3 cellular contexts compared by ENCODE assay signal in genomic region chr10:95756796-95757657, GRCh38.
A peak's percentile ranks its signal among the peaks of the same experiment; 100 is the strongest.
TF ChIP-seq lines count a peak whose summit lies in the region.

No MANE protein-coding gene starts in this region.

TF ChIP-seq in SK-N-SH, 30 proteins besides CTCF, POLR2A, EP300 and RAD21:
- no peak for TF ChIP-seq FOSL2 (IDR thresholded peaks at IDR 0.05; ENCODE audit: borderline replicate concordance, low read depth)
- TF ChIP-seq TAF1 (IDR thresholded peaks at IDR 0.05; ENCODE audit: borderline replicate concordance, low read depth, low read length) = no peak
- no peak for TF ChIP-seq IRF3 (IDR thresholded peaks at IDR 0.05; ENCODE audit: low read depth, low read length)
- no peak for TF ChIP-seq FOXJ3 (CRISPR knock-in tag; IDR thresholded peaks at IDR 0.05)
- TF ChIP-seq NFIC (IDR thresholded peaks at IDR 0.05; ENCODE audit: borderline replicate concordance) = no peak
- TF ChIP-seq CHD2 (IDR thresholded peaks at IDR 0.05; ENCODE audit: low read length, partially characterized antibody) = no peak
- TF ChIP-seq TCF12 (IDR thresholded peaks at IDR 0.05) = no peak
- no peak for TF ChIP-seq RXRA (IDR thresholded peaks at IDR 0.05; ENCODE audit: borderline replicate concordance, low read depth)
- no peak for TF ChIP-seq REST (IDR thresholded peaks at IDR 0.05; ENCODE audit: low read depth, low read length)

TF ChIP-seq in SK-N-SH treated with all-trans-retinoic acid at 6 μM for 48 hours, 23 proteins besides CTCF, POLR2A, EP300 and RAD21:
- TF ChIP-seq RARB (CRISPR knock-in tag; IDR thresholded peaks at IDR 0.05) (no peak), TCF4 (CRISPR knock-in tag; IDR thresholded peaks at IDR 0.05; ENCODE audit: borderline replicate concordance) (no peak), ZNF8 (CRISPR knock-in tag; IDR thresholded peaks at IDR 0.05) (no peak), ZNF565 (CRISPR knock-in tag; conservative IDR thresholded peaks at IDR 0.05; ENCODE audit: low read depth) (no peak), CREB5 (CRISPR knock-in tag; IDR thresholded peaks at IDR 0.05; ENCODE audit: low read depth) (no peak), ESRRG (CRISPR knock-in tag; IDR thresholded peaks at IDR 0.05) (no peak), TOX (CRISPR knock-in tag; IDR thresholded peaks at IDR 0.05; ENCODE audit: borderline replicate concordance) (no peak), TSHZ2 (CRISPR knock-in tag; IDR thresholded peaks at IDR 0.05) (no peak), ARNTL (CRISPR knock-in tag; IDR thresholded peaks at IDR 0.05; ENCODE audit: borderline replicate concordance, low read depth) (no peak), POU6F1 (CRISPR knock-in tag; IDR thresholded peaks at IDR 0.05; ENCODE audit: borderline replicate concordance, low read depth) (no peak), ISL1 (CRISPR knock-in tag; IDR thresholded peaks at IDR 0.05) (no peak), BACH2 (CRISPR knock-in tag; IDR thresholded peaks at IDR 0.05; ENCODE audit: borderline replicate concordance) (no peak), OSR1 (CRISPR knock-in tag; IDR thresholded peaks at IDR 0.05) (no peak)

TF ChIP-seq in GM12878, 131 proteins besides CTCF, POLR2A, EP300 and RAD21:
- TF ChIP-seq GABPA (IDR thresholded peaks at IDR 0.05; ENCODE audit: low read depth) (0 out of 2 replicates have a peak, but pooled peaks have one; percentile 4), CUX1 (IDR thresholded peaks at IDR 0.05; ENCODE audit: insufficient replicate concordance, low read depth, low read length) (no peak), ATF2 (IDR thresholded peaks at IDR 0.05; ENCODE audit: low read length) (no peak; the same call in 1 of the 2 replicates), NFYA (IDR thresholded peaks at IDR 0.05; ENCODE audit: borderline replicate concordance, low read depth, low read length) (no peak), BMI1 (IDR thresholded peaks at IDR 0.05; ENCODE audit: borderline replicate concordance) (0 out of 2 replicates have a peak, but pooled peaks have one; percentile 10), CHD1 (IDR thresholded peaks at IDR 0.05; ENCODE audit: low read depth, low read length) (peak; percentile 45; the same call in 1 of the 2 replicates), SIN3A (IDR thresholded peaks at IDR 0.05; ENCODE audit: low read depth, low read length) (no peak), SMAD5 (IDR thresholded peaks at IDR 0.05; ENCODE audit: low read depth) (peak; percentile 17; the same call in 1 of the 2 replicates), PRDM15 (CRISPR knock-in tag; IDR thresholded peaks at IDR 0.05) (no peak), ZBED1 (IDR thresholded peaks at IDR 0.05; ENCODE audit: borderline replicate concordance) (no peak), TAF1 (IDR thresholded peaks at IDR 0.05; ENCODE audit: borderline replicate concordance, low read depth, low read length) (0 out of 2 replicates have a peak, but pooled peaks have one; percentile 21), POLR2AphosphoS2 (IDR thresholded peaks at IDR 0.05; ENCODE audit: low read depth, low read length) (peak; percentile 92), CHD2 (IDR thresholded peaks at IDR 0.05; ENCODE audit: borderline replicate concordance, low read depth, low read length) (peak; percentile 47; the same call in 1 of the 2 replicates), PML (IDR thresholded peaks at IDR 0.05; ENCODE audit: low read length) (0 out of 2 replicates have a peak, but pooled peaks have one; percentile 14), POLR2AphosphoS5 (IDR thresholded peaks at IDR 0.05; ENCODE audit: low read length) (peak; percentile 82), SMAD1 (IDR thresholded peaks at IDR 0.05; ENCODE audit: low read depth, partially characterized antibody) (peak; percentile 28), SPI1 (IDR thresholded peaks at IDR 0.05; ENCODE audit: borderline replicate concordance, insufficient read depth, low read depth, low read length) (peak; percentile 73; the same call in 1 of the 2 replicates), ZNF24 (IDR thresholded peaks at IDR 0.05) (no peak), JUND (IDR thresholded peaks at IDR 0.05; ENCODE audit: low read depth, low read length) (no peak), MLLT1 (IDR thresholded peaks at IDR 0.05) (peak; percentile 1; the same call in 1 of the 2 replicates), SRF (IDR thresholded peaks at IDR 0.05; ENCODE audit: low read depth in 2 of 2, low read length in 2 of 2) (peak in 1 of 2 experiments; percentile 74; a peak in 2 of 4 replicates), TBL1XR1 (IDR thresholded peaks at IDR 0.05; ENCODE audit: low read depth, low read length) (0 out of 2 replicates have a peak, but pooled peaks have one; percentile 19), CBX3 (IDR thresholded peaks at IDR 0.05; ENCODE audit: borderline replicate concordance, low read depth) (no peak), RCOR1 (conservative IDR thresholded peaks at IDR 0.05; ENCODE audit: low read depth, low read length) (0 out of 2 replicates have a peak, but pooled peaks have one; percentile 30), BACH1 (IDR thresholded peaks at IDR 0.05; ENCODE audit: borderline replicate concordance) (peak; percentile 11; the same call in 1 of the 2 replicates), MEF2A (IDR thresholded peaks at IDR 0.05; ENCODE audit: insufficient read depth, low read depth, low read length) (no peak), STAT1 (conservative IDR thresholded peaks at IDR 0.05) (no peak), MTA3 (IDR thresholded peaks at IDR 0.05; ENCODE audit: borderline replicate concordance, low read length) (0 out of 2 replicates have a peak, but pooled peaks have one; percentile 66), E2F4 (IDR thresholded peaks at IDR 0.05; ENCODE audit: low read depth, low read length) (no peak), CREB1 (IDR thresholded peaks at IDR 0.05; ENCODE audit: low read depth) (peak; percentile 23; the same call in 1 of the 2 replicates), GATAD2B (conservative IDR thresholded peaks at IDR 0.05; ENCODE audit: low read depth) (peak; percentile 22; the same call in 1 of the 2 replicates)
